36 cellular contexts compared by ENCODE assay signal in genomic region chrX:15916704-15917084, GRCh38.
DNase-seq lines count a peak whose midpoint lies in the region; ATAC-seq and TF ChIP-seq lines count a peak whose summit lies in the region.
"Had no signal": no experiment of that assay in that cellular context is flagged by ENCODE, and none has a peak within 500 bp of the region (broad histone marks: within the 10 kb centered on the region; RNA-seq: fewer than 3 reads in every experiment).

No MANE protein-coding gene starts in this region.

- H3F3A ChIP-seq in neural progenitor cell (ENCODE audit: low read depth), result no peaks in the 10 kb centered on the region

- peak overlapping the region in 7 of 11 experiments; percentile 7 to 52 (median 52); a peak in 10 of 22 replicates for H3K27ac ChIP-seq in BLaER1 treated with 17β-estradiol and CSF1 and Interleukin-3, amounts not matched to agents 10 nM and 100 nM
- H3K27ac ChIP-seq in neural progenitor cell, result no peak overlapping the region
- H3K27ac ChIP-seq in dorsolateral prefrontal cortex, result no peak overlapping the region
- H3K27ac ChIP-seq: colonic mucosa, esophagus squamous epithelium, PC-9, stomach, thyroid gland, vagina, VCaP had no signal

- no peak overlapping the region for H3K4me3 ChIP-seq in BLaER1 treated with 17β-estradiol and CSF1 and Interleukin-3, amounts not matched to agents 10 nM and 100 nM
- H3K4me3 ChIP-seq in neural progenitor cell, result no peak overlapping the region
- no peak overlapping the region for H3K4me3 ChIP-seq in dorsolateral prefrontal cortex
- H3K4me3 ChIP-seq: colonic mucosa, esophagus squamous epithelium, GM12878, heart right ventricle, PC-9, stomach, thyroid gland, vagina had no signal

- H3K27me3 Mint-ChIP-seq in endothelial cell (ENCODE audit: unreplicated experiment) (no peaks in the 10 kb centered on the region), neural progenitor cell (ENCODE audit: insufficient read depth, low read depth) (peaks cover 5% of the 10 kb centered on the region)
- H3K27me3 Mint-ChIP-seq: activated naive CD4-positive, alpha-beta T cell treated with anti-CD3 and anti-CD28 coated beads, Interleukin-2, amount 50 U/mL, for 24 hours had no signal

- DNase-seq in OCI-M1 (lab: John Stamatoyannopoulos, UW) (peak; percentile 48), endothelial cell (ENCODE audit: low spot score) (no peak), neural progenitor cell (ENCODE audit: low spot score) (no peak), GOT3 (lab: John Stamatoyannopoulos, UW) (no peak), dorsolateral prefrontal cortex (no peak), dedifferentiated amniotic fluid mesenchymal stem cell (ENCODE audit: extremely low spot score) (no peak)
- DNase-seq: activated CD4-positive, alpha-beta T cell treated with anti-CD3 and anti-CD28 coated beads for 36 hours; activated CD8-positive, alpha-beta memory T cell treated with anti-CD3 and anti-CD28 coated beads for 24 hours; activated T-cell treated with anti-CD3 and anti-CD28 coated beads for 4 hours; anterior cingulate cortex; colonic mucosa; DMS 273 treated with DMSO at 0.1 percent for 48 hours; endodermal cell; esophagus squamous epithelium; left ventricle myocardium superior; NCI-H1417; NCI-H2029 treated with DMSO at 0.1 percent for 48 hours; NCI-H524 treated with DMSO at 0.1 percent for 48 hours; NK-92 treated with Interleukin-12 subunit alpha and Interleukin-12 subunit beta, amount 100 ng/mL, for 24 hours; PC-9; stimulated activated CD4-positive, alpha-beta T cell treated with anti-CD3 and anti-CD28 coated beads, Interleukin-12 subunit alpha, Interleukin-12 subunit beta, amount 100 ng/mL, for 4 hours; stimulated activated CD4-positive, alpha-beta T cell treated with anti-CD3 and anti-CD28 coated beads, Interleukin-2, amount 100 ng/mL, for 48 hours; stomach; T-helper 2 cell; thyroid gland had no signal

- H3K4me2 ChIP-seq in BLaER1 treated with 17β-estradiol and CSF1 and Interleukin-3, amounts not matched to agents 10 nM and 100 nM, result peak overlapping the region in 6 of 11 experiments; percentile 51 to 84 (median 72); a peak in 9 of 22 replicates
- H3K4me2 ChIP-seq in neural progenitor cell, result no peak overlapping the region
- H3K4me2 ChIP-seq: PC-9 had no signal

- H3K4me3 Mint-ChIP-seq in endothelial cell (ENCODE audit: unreplicated experiment) (no peak overlapping the region), neural progenitor cell (no peak overlapping the region)
- H3K4me3 Mint-ChIP-seq: activated CD4-positive, alpha-beta T cell treated with anti-CD3 and anti-CD28 coated beads for 36 hours; activated naive CD4-positive, alpha-beta T cell treated with anti-CD3 and anti-CD28 coated beads, Interleukin-2, amount 50 U/mL, for 24 hours; endodermal cell; natural killer cell treated with Interleukin-12 subunit alpha and Interleukin-12 subunit beta and Interleukin-15 and Interleukin-18, amount 100 ng/mL, for 72 hours had no signal

- no peak overlapping the region for H3K9ac ChIP-seq in BLaER1 treated with 17β-estradiol and CSF1 and Interleukin-3, amounts not matched to agents 10 nM and 100 nM
- no peak overlapping the region for H3K9ac ChIP-seq in neural progenitor cell

- H4K20me1 ChIP-seq in BLaER1 treated with 17β-estradiol and CSF1 and Interleukin-3, amounts not matched to agents 10 nM and 100 nM, result no peaks in the 10 kb centered on the region
- H4K20me1 ChIP-seq in neural progenitor cell (ENCODE audit: low read depth), result no peaks in the 10 kb centered on the region

- peaks cover 89 to 99% (median 98%) of the 10 kb centered on the region in 11 experiments for H3K27me3 ChIP-seq in BLaER1 treated with 17β-estradiol and CSF1 and Interleukin-3, amounts not matched to agents 10 nM and 100 nM
- no peaks in the 10 kb centered on the region for H3K27me3 ChIP-seq in neural progenitor cell
- H3K27me3 ChIP-seq in dorsolateral prefrontal cortex, result peaks cover 0 to 62% (median 5%) of the 10 kb centered on the region in 45 donors
- H3K27me3 ChIP-seq: colonic mucosa, esophagus squamous epithelium, stomach, thyroid gland, vagina had no signal

- H2AFZ ChIP-seq in neural progenitor cell (replicated peaks), result no peak overlapping the region
- H2AFZ ChIP-seq: PC-9 had no signal

- H3K9me3 ChIP-seq in BLaER1 treated with 17β-estradiol and CSF1 and Interleukin-3, amounts not matched to agents 10 nM and 100 nM (replicated peaks in 1 of 11), result peaks cover 14 to 46% (median 17%) of the 10 kb centered on the region in 11 experiments
- H3K9me3 ChIP-seq in neural progenitor cell (ENCODE audit: low read depth), result no peaks in the 10 kb centered on the region
- H3K9me3 ChIP-seq: colonic mucosa, esophagus squamous epithelium, stomach, thyroid gland, vagina had no signal

- H3K36me3 Mint-ChIP-seq in endothelial cell (ENCODE audit: low read depth, unreplicated experiment) (no peaks in the 10 kb centered on the region), neural progenitor cell (peaks cover 8% of the 10 kb centered on the region)
- H3K36me3 Mint-ChIP-seq: activated naive CD4-positive, alpha-beta T cell treated with anti-CD3 and anti-CD28 coated beads, Interleukin-2, amount 50 U/mL, for 24 hours; natural killer cell treated with Interleukin-12 subunit alpha and Interleukin-12 subunit beta and Interleukin-15 and Interleukin-18, amount 100 ng/mL, for 72 hours had no signal

- H3K79me2 ChIP-seq in neural progenitor cell (ENCODE audit: low read depth), result no peaks in the 10 kb centered on the region

- H3K4me1 ChIP-seq in BLaER1 treated with 17β-estradiol and CSF1 and Interleukin-3, amounts not matched to agents 10 nM and 100 nM, result peaks cover 0 to 90% (median 24%) of the 10 kb centered on the region in 10 experiments; a peak in 14 of 20 replicates
- H3K4me1 ChIP-seq in neural progenitor cell, result peaks cover 4% of the 10 kb centered on the region
- H3K4me1 ChIP-seq: colonic mucosa, esophagus squamous epithelium, stomach, thyroid gland, vagina had no signal

- intact Hi-C loops in dorsolateral prefrontal cortex (cut with DNase I), result loop anchor here in 1 of 2 donors (10.0 kb wide), 1 partner anchor 62 kb away; the partner anchor contains the start of gene AP1S2

- no peaks in the 10 kb centered on the region for H3K36me3 ChIP-seq in BLaER1 treated with 17β-estradiol and CSF1 and Interleukin-3, amounts not matched to agents 10 nM and 100 nM
- H3K36me3 ChIP-seq in neural progenitor cell, result no peaks in the 10 kb centered on the region
- H3K36me3 ChIP-seq: colonic mucosa, esophagus squamous epithelium, heart right ventricle, stomach, thyroid gland, vagina had no signal

- H3K4me1 Mint-ChIP-seq in endothelial cell (ENCODE audit: unreplicated experiment), result peaks cover 3% of the 10 kb centered on the region
- peaks cover 41% of the 10 kb centered on the region for H3K4me1 Mint-ChIP-seq in neural progenitor cell

- no peaks in the 10 kb centered on the region for H3K9me3 Mint-ChIP-seq in endothelial cell (ENCODE audit: unreplicated experiment)
- H3K9me3 Mint-ChIP-seq in neural progenitor cell, result peaks cover 26% of the 10 kb centered on the region
- H3K9me3 Mint-ChIP-seq: activated naive CD4-positive, alpha-beta T cell treated with anti-CD3 and anti-CD28 coated beads, Interleukin-2, amount 50 U/mL, for 24 hours; activated T-helper 2 cell treated with anti-CD3 and anti-CD28 coated beads, Interferon-gamma antibody, Interleukin-2, Interleukin-4, amounts not matched to agents 10 μg/mL and 5 μg/mL and 100 μg/mL, durations not matched to agents 14 hours and 24 hours and 36 hours; natural killer cell treated with Interleukin-12 subunit alpha and Interleukin-12 subunit beta and Interleukin-15 and Interleukin-18, amount 100 ng/mL, for 72 hours had no signal

- ATAC-seq in GM19351 (IDR thresholded peaks at IDR 0.05; ENCODE audit: unreplicated experiment), result no peak
- ATAC-seq: activated CD4-positive, alpha-beta T cell treated with anti-CD3 and anti-CD28 coated beads for 36 hours; GM12878; HCT116; natural killer cell treated with Interleukin-12 subunit alpha and Interleukin-12 subunit beta and Interleukin-15 and Interleukin-18, amount 100 ng/mL, for 72 hours; sciatic nerve had no signal

- TF ChIP-seq CTCF in endothelial cell (IDR thresholded peaks at IDR 0.05; ENCODE audit: unreplicated experiment), result no peak
- TF ChIP-seq CTCF in neural progenitor cell (IDR thresholded peaks at IDR 0.05), result no peak
- no peak for TF ChIP-seq CTCF in dorsolateral prefrontal cortex (IDR thresholded peaks at IDR 0.05 in 54 of 56, conservative IDR thresholded peaks at IDR 0.05 in 2 of 56; ENCODE audit: low read depth in 1 of 56, partially characterized antibody in 56 of 56)

- peak overlapping the region; percentile 82 for H3K27ac Mint-ChIP-seq in endothelial cell (ENCODE audit: unreplicated experiment)
- H3K27ac Mint-ChIP-seq in neural progenitor cell, result peak overlapping the region; percentile 20
- H3K27ac Mint-ChIP-seq: activated CD4-positive, alpha-beta T cell treated with anti-CD3 and anti-CD28 coated beads for 36 hours; activated naive CD4-positive, alpha-beta T cell treated with anti-CD3 and anti-CD28 coated beads, Interleukin-2, amount 50 U/mL, for 24 hours; activated T-helper 2 cell treated with anti-CD3 and anti-CD28 coated beads, Interferon-gamma antibody, Interleukin-2, Interleukin-4, amounts not matched to agents 10 μg/mL and 5 μg/mL and 100 μg/mL, durations not matched to agents 14 hours and 24 hours and 36 hours; endodermal cell; natural killer cell treated with Interleukin-12 subunit alpha and Interleukin-12 subunit beta and Interleukin-15 and Interleukin-18, amount 100 ng/mL, for 72 hours had no signal

Comparison
In these comparisons a context has a peak if more than half of its experiments do, and no peak if none do; other contexts are left out.
1. H3K27ac ChIP-seq: peak in BLaER1 treated with 17β-estradiol and CSF1 and Interleukin-3, amounts not matched to agents 10 nM and 100 nM (7 of 11); none in neural progenitor cell (single experiment) and dorsolateral prefrontal cortex (0 of 59).